12 cellular contexts compared by ENCODE assay signal in the genomic region with DNA sequence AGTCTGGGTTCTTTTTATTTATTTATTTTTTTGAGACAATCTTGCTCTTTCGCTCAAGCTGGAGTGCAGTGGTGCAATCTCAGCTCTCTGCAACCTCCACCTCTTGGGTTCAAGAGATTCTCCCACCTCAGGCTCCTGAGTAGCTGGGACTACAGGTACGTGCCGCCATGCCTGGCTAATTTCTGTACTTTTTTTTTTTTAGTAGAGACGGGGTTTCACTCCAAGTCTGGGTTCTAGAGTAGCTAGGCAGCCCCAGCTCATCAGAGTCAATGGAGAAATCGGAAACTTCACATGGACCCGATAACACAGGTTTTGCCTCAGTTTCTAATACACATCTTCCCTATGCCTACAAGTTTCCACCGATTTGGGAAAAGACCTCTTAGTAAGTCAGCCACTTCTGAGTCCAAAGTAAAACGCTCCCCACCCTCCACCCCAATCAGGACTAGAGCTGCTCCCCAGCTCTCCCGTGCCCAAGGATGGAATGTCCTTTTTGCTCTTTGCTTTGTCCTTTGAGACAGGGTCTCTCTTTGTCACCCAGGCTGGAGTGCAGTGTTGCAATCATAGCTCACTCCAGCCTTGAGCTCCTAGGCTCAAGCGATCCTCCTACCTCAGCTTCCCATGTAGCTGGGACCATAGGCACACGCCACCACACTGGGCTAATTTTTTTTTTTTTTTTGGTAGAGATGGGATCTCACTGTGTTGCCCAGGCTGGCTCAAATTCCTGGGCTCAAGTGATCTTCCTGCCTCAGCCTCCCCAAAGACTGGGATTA. TPM values are rescaled to one million over a fixed set of nuclear protein-coding genes. Genes with fewer than 3 reads are reported as not detected.
DNase-seq lines count a peak whose midpoint lies in the region; ATAC-seq and TF ChIP-seq lines count a peak whose summit lies in the region.
"Had no signal": no experiment of that assay in that cellular context is flagged by ENCODE, and none has a peak within 500 bp of the region (broad histone marks: within the 10 kb centered on the region; RNA-seq: fewer than 3 reads in every experiment).

No MANE protein-coding gene starts in this region.

- H3K4me1 Mint-ChIP-seq in neural crest cell, result peaks cover 47% of the 10 kb centered on the region
- peaks cover 41 to 45% of the 10 kb centered on the region in 2 donors for H3K4me1 Mint-ChIP-seq in natural killer cell treated with Interleukin-12 subunit alpha and Interleukin-12 subunit beta and Interleukin-15 and Interleukin-18, amount 100 ng/mL, for 72 hours (ENCODE audit: low read depth in 2 of 2)

- ATAC-seq in heart left ventricle (no peak), left cardiac atrium (no peak), aorta (ENCODE audit: low FRiP score) (no peak)
- ATAC-seq in natural killer cell treated with Interleukin-12 subunit alpha and Interleukin-12 subunit beta and Interleukin-15 and Interleukin-18, amount 100 ng/mL, for 72 hours, result no peak

- H3K4me1 ChIP-seq in heart left ventricle, result peaks cover 3 to 70% (median 52%) of the 10 kb centered on the region in 12 donors
- peaks cover 56 to 61% (median 60%) of the 10 kb centered on the region in 4 donors for H3K4me1 ChIP-seq in esophagus muscularis mucosa
- peaks cover 0 to 5% of the 10 kb centered on the region in 2 donors for H3K4me1 ChIP-seq in aorta (ENCODE audit: control insufficient read depth in 1 of 2, insufficient read depth in 2 of 2, low read length in 2 of 2)

- no peak overlapping the region for H3K4me3 Mint-ChIP-seq in neural crest cell
- H3K4me3 Mint-ChIP-seq in natural killer cell treated with Interleukin-12 subunit alpha and Interleukin-12 subunit beta and Interleukin-15 and Interleukin-18, amount 100 ng/mL, for 72 hours, result no peak overlapping the region

- H3K9me3 Mint-ChIP-seq in neural crest cell, result no peaks in the 10 kb centered on the region
- H3K9me3 Mint-ChIP-seq in natural killer cell treated with Interleukin-12 subunit alpha and Interleukin-12 subunit beta and Interleukin-15 and Interleukin-18, amount 100 ng/mL, for 72 hours, result no peaks in the 10 kb centered on the region
- H3K9me3 Mint-ChIP-seq: IgD-negative memory B cell had no signal

- H3K36me3 ChIP-seq in heart left ventricle, result no peaks in the 10 kb centered on the region
- H3K36me3 ChIP-seq in esophagus muscularis mucosa, result no peaks in the 10 kb centered on the region
- no peaks in the 10 kb centered on the region for H3K36me3 ChIP-seq in aorta (ENCODE audit: control insufficient read depth in 1 of 2, insufficient read depth in 2 of 2, low read length in 1 of 2)

- TF ChIP-seq CTCF in heart left ventricle (IDR thresholded peaks at IDR 0.05) (no peak), esophagus muscularis mucosa (IDR thresholded peaks at IDR 0.05) (no peak), neural crest cell (conservative IDR thresholded peaks at IDR 0.05) (no peak)

- H3K27me3 ChIP-seq in heart left ventricle (no peaks in the 10 kb centered on the region), esophagus muscularis mucosa (no peaks in the 10 kb centered on the region), aorta (ENCODE audit: control insufficient read depth in 1 of 2, insufficient read depth in 2 of 2, low read length in 1 of 2) (no peaks in the 10 kb centered on the region)

- 90 to 97% (median 94%) methylated on average over 11 of the region's 11 CpGs for WGBS in heart left ventricle, 4 donors
- WGBS in esophagus muscularis mucosa, result 92% methylated on average over 11 of the region's 11 CpGs
- WGBS in aorta, 2 donors, result 73 to 79% methylated on average over 11 of the region's 11 CpGs

- no peak for TF ChIP-seq POLR2A in heart left ventricle (IDR thresholded peaks at IDR 0.05)
- no peak for TF ChIP-seq POLR2A in esophagus muscularis mucosa (IDR thresholded peaks at IDR 0.05; ENCODE audit: low read depth)

- TF ChIP-seq EP300 in esophagus muscularis mucosa (IDR thresholded peaks at IDR 0.05), result no peak

- H3K27ac ChIP-seq in heart left ventricle (peak overlapping the region in 11 of 12 donors; percentile 67 to 93 (median 86)), esophagus muscularis mucosa (replicated peaks in 1 of 4) (peak overlapping the region; percentile 84 to 88 (median 86)), aorta (ENCODE audit: low read depth in 1 of 2, low read length in 2 of 2) (peak overlapping the region; percentile 87 to 98)

- H3K4me3 ChIP-seq in heart left ventricle (peak overlapping the region in 6 of 12 donors; percentile 28 to 56 (median 50)), esophagus muscularis mucosa (peak overlapping the region; percentile 44 to 57 (median 50)), aorta (ENCODE audit: low read length in 2 of 2) (no peak overlapping the region)

- H3K27ac Mint-ChIP-seq in neural crest cell (ENCODE audit: unreplicated experiment), result peak overlapping the region; percentile 54
- no peak overlapping the region for H3K27ac Mint-ChIP-seq in natural killer cell treated with Interleukin-12 subunit alpha and Interleukin-12 subunit beta and Interleukin-15 and Interleukin-18, amount 100 ng/mL, for 72 hours
- H3K27ac Mint-ChIP-seq: IgD-negative memory B cell had no signal

- intact Hi-C loops in heart left ventricle (cut with DNase I), result no loop called here
- intact Hi-C loops in left cardiac atrium (cut with DNase I), result no loop called here
- intact Hi-C loops in esophagus muscularis mucosa (cut with DNase I), result no loop called here
- intact Hi-C loops in aorta (cut with DNase I), result no loop called here
- intact Hi-C loops in posterior vena cava (cut with DNase I), result no loop called here

- H3K9me3 ChIP-seq in heart left ventricle (no peaks in the 10 kb centered on the region), esophagus muscularis mucosa (no peaks in the 10 kb centered on the region), aorta (ENCODE audit: control insufficient read depth, low read length) (no peaks in the 10 kb centered on the region)

- no peak for DNase-seq in heart left ventricle
- no peak for DNase-seq in left cardiac atrium
- DNase-seq in esophagus muscularis mucosa (ENCODE audit: extremely low spot score), result no peak
- DNase-seq in neural crest cell (ENCODE audit: low read depth, low spot score), result no peak
- DNase-seq in aorta, result no peak
- no peak for DNase-seq in natural killer cell treated with Interleukin-12 subunit alpha and Interleukin-12 subunit beta and Interleukin-15 and Interleukin-18, amount 100 ng/mL, for 72 hours (ENCODE audit: low spot score)
- DNase-seq in posterior vena cava (ENCODE audit: low spot score), result no peak
- DNase-seq in SW480 (ENCODE audit: low spot score), result no peak
- DNase-seq: NCI-H2081 treated with DMSO at 0.1 percent for 48 hours, retina, T-helper 9 cell had no signal

- H3K36me3 Mint-ChIP-seq in neural crest cell (ENCODE audit: low read depth), result no peaks in the 10 kb centered on the region
- no peaks in the 10 kb centered on the region for H3K36me3 Mint-ChIP-seq in natural killer cell treated with Interleukin-12 subunit alpha and Interleukin-12 subunit beta and Interleukin-15 and Interleukin-18, amount 100 ng/mL, for 72 hours
- H3K36me3 Mint-ChIP-seq: IgD-negative memory B cell had no signal

- peaks cover 7% of the 10 kb centered on the region for H3K27me3 Mint-ChIP-seq in neural crest cell (ENCODE audit: low read depth)
- H3K27me3 Mint-ChIP-seq in natural killer cell treated with Interleukin-12 subunit alpha and Interleukin-12 subunit beta and Interleukin-15 and Interleukin-18, amount 100 ng/mL, for 72 hours, result peaks cover 21 to 29% of the 10 kb centered on the region in 2 donors

RNA-seq across cellular contexts. Expression of gene SERPINE1, which starts 3.8 kb away (rescaled TPM):
- total RNA-seq in heart left ventricle (100 to 1,000 TPM in 1 of 9 donors, 10 to 100 TPM in 4, 1 to 10 TPM in 4; 1.3 to 153 (median 13.9) TPM), left cardiac atrium (10 to 100 TPM in 1 of 2 donors, 1 to 10 TPM in 1; 2.4 to 41.6 TPM), esophagus muscularis mucosa (10 to 100 TPM in 2 of 4 donors, 1 to 10 TPM in 2; 9.4 to 54.2 (median 18.2) TPM), neural crest cell (0.07 TPM in 1 of 2 replicates, not detected in the other), aorta (100 to 1,000 TPM in 1 of 2 donors, 10 to 100 TPM in 1; 57.1 to 693 TPM), posterior vena cava (100 to 1,000 TPM in 1 of 2 donors, 10 to 100 TPM in 1; 77.3 to 240 TPM)
- polyA plus RNA-seq in heart left ventricle (100 to 1,000 TPM in 1 of 2 donors, 1 to 10 TPM in 1; 3.4 to 595 TPM), aorta (100 to 1,000 TPM in 1 of 2 donors, 10 to 100 TPM in 1; 71.5 to 137 TPM)
- total RNA-seq in natural killer cell treated with Interleukin-12 subunit alpha and Interleukin-12 subunit beta and Interleukin-15 and Interleukin-18, amount 100 ng/mL, for 72 hours, result not detected
- polyA plus RNA-seq: IgD-negative memory B cell had no signal

RNA-seq across cellular contexts. Expression of gene AP1S1, which starts 31.2 kb away (rescaled TPM):
- total RNA-seq in heart left ventricle (10 to 100 TPM in 8 of 9 donors, 1 to 10 TPM in 1; 9.9 to 24.5 (median 12.8) TPM), left cardiac atrium (10 to 100 TPM; 14.9 to 18.9 TPM), esophagus muscularis mucosa (10 to 100 TPM; 28.2 to 44.4 (median 35.5) TPM), neural crest cell (78.8 and 90.1 TPM in 2 replicates), aorta (10 to 100 TPM; 21.3 to 26.9 TPM), posterior vena cava (10 to 100 TPM; 21.5 to 22.7 TPM)
- polyA plus RNA-seq in heart left ventricle (10 to 100 TPM; 15.9 to 41.8 TPM), aorta (10 to 100 TPM; 16.8 to 51.2 TPM)
- total RNA-seq in natural killer cell treated with Interleukin-12 subunit alpha and Interleukin-12 subunit beta and Interleukin-15 and Interleukin-18, amount 100 ng/mL, for 72 hours, result 10 to 100 TPM; 30.9 to 39.4 TPM

RNA-seq across cellular contexts. Expression of gene TRIM56, which starts 37.8 kb away (rescaled TPM):
- 10 to 100 TPM in 8 of 9 donors, 1 to 10 TPM in 1; 7.9 to 37.4 (median 14.7) TPM for total RNA-seq in heart left ventricle
- 10 to 100 TPM; 10.7 to 12.7 TPM for polyA plus RNA-seq in heart left ventricle
- 10 to 100 TPM; 20.7 to 22.4 TPM for total RNA-seq in left cardiac atrium
- total RNA-seq in esophagus muscularis mucosa, result 10 to 100 TPM; 16.2 to 25.1 (median 22.9) TPM
- 16.0 and 17.2 TPM in 2 replicates for total RNA-seq in neural crest cell
- 10 to 100 TPM; 56.6 to 58.3 TPM for total RNA-seq in aorta
- 10 to 100 TPM in 1 of 2 donors, 1 to 10 TPM in 1; 9.4 to 16.9 TPM for polyA plus RNA-seq in aorta
- 10 to 100 TPM; 54.8 to 73.7 TPM for total RNA-seq in natural killer cell treated with Interleukin-12 subunit alpha and Interleukin-12 subunit beta and Interleukin-15 and Interleukin-18, amount 100 ng/mL, for 72 hours
- total RNA-seq in posterior vena cava, result 10 to 100 TPM; 33.0 to 38.2 TPM

RNA-seq across cellular contexts. Expression of gene VGF, which starts 42.3 kb away (rescaled TPM):
- total RNA-seq in heart left ventricle (under 1 TPM in 2 of 9 donors, not detected in 7; 0.09 to 0.19 TPM), left cardiac atrium (not detected), esophagus muscularis mucosa (under 1 TPM in 3 of 4 donors, not detected in 1; 0.23 to 0.33 (median 0.26) TPM), neural crest cell (8.7 and 9.1 TPM in 2 replicates), aorta (not detected), posterior vena cava (not detected)
- polyA plus RNA-seq in heart left ventricle (under 1 TPM in 1 of 2 donors, not detected in 1; 0.14 TPM), aorta (not detected)
- total RNA-seq in natural killer cell treated with Interleukin-12 subunit alpha and Interleukin-12 subunit beta and Interleukin-15 and Interleukin-18, amount 100 ng/mL, for 72 hours, result under 1 TPM in 1 of 2 donors, not detected in 1; 0.31 TPM
- polyA plus RNA-seq: IgD-negative memory B cell had no signal

RNA-seq across cellular contexts. Expression of gene NAT16, which starts 57.0 kb away (rescaled TPM):
- total RNA-seq in heart left ventricle (under 1 TPM in 1 of 9 donors, not detected in 8; 0.23 TPM), left cardiac atrium (not detected), esophagus muscularis mucosa (not detected), neural crest cell (0.70 and 1.7 TPM in 2 replicates), aorta (not detected), posterior vena cava (not detected)
- polyA plus RNA-seq in heart left ventricle (not detected), aorta (not detected)
- total RNA-seq in natural killer cell treated with Interleukin-12 subunit alpha and Interleukin-12 subunit beta and Interleukin-15 and Interleukin-18, amount 100 ng/mL, for 72 hours, result not detected
- polyA plus RNA-seq: IgD-negative memory B cell had no signal

Comparison
In these comparisons a context has a peak if more than half of its experiments do, and no peak if none do; other contexts are left out.
1. H3K4me3 ChIP-seq: peak in esophagus muscularis mucosa (4 of 4); none in aorta (0 of 2).
2. Peak in every context shown above with its lines, with median percentiles within 50 percentile points of each other: H3K27ac ChIP-seq.